ENCODE assay signal across 22 cellular contexts in genomic region chr15:89433686-89434085, GRCh38.
"Had no signal": no experiment of that assay in that cellular context is flagged by ENCODE, and none has a peak within 500 bp of the region (broad histone marks: within the 10 kb centered on the region; RNA-seq: fewer than 3 reads in every experiment).

No MANE protein-coding gene starts in this region.

- H3K9me3 ChIP-seq: gastrocnemius medialis, heart left ventricle, mucosa of descending colon had no signal

- DNase-seq: activated B cell treated with CpG ODN at 0.5 μM for 24 hours; activated CD4-positive, alpha-beta T cell treated with anti-CD3 and anti-CD28 coated beads for 36 hours; activated CD4-positive, alpha-beta T cell treated with anti-CD3 and anti-CD28 coated beads, Interleukin-2, amount 50 U/mL, for 4 hours; activated CD8-positive, alpha-beta memory T cell treated with anti-CD3 and anti-CD28 coated beads for 24 hours; activated CD8-positive, alpha-beta memory T cell treated with anti-CD3 and anti-CD28 coated beads, Interleukin-2, amount 50 U/mL, for 4 hours; activated naive CD4-positive, alpha-beta T cell treated with Interleukin-2 at 50 U/mL for 16 hours; activated naive CD8-positive, alpha-beta T cell treated with anti-CD3 and anti-CD28 coated beads for 36 hours; activated T-cell treated with anti-CD3 and anti-CD28 coated beads, Interleukin-2, amount 50 U/mL, for 4 hours; dermis blood vessel endothelial cell; effector memory CD4-positive, alpha-beta T cell; gastrocnemius medialis; heart left ventricle; islet precursor cell; left colon; mesenchymal stem cell; mucosa of descending colon; stimulated activated CD4-positive, alpha-beta T cell treated with anti-CD3 and anti-CD28 coated beads, Interleukin-2, amount 100 ng/mL, for 48 hours; stimulated activated CD8-positive, alpha-beta memory T cell treated with anti-CD3 and anti-CD28 coated beads, Interleukin-4, amount 100 ng/mL, for 48 hours; stimulated activated naive CD4-positive, alpha-beta T cell; T1000 had no signal

- H3K27ac ChIP-seq: cardiac muscle cell, gastrocnemius medialis, heart left ventricle had no signal

- ATAC-seq: activated CD4-positive, alpha-beta T cell treated with anti-CD3 and anti-CD28 coated beads for 36 hours; activated T-cell treated with anti-CD3 and anti-CD28 coated beads, Interleukin-2, amount 50 U/mL, for 4 hours; esophagus mucosa; gastrocnemius medialis; heart left ventricle; left colon; mucosa of descending colon had no signal

- H3K4me3 ChIP-seq: cardiac muscle cell, gastrocnemius medialis, heart left ventricle, mucosa of descending colon had no signal

- H3K36me3 ChIP-seq: cardiac muscle cell, gastrocnemius medialis, heart left ventricle had no signal
